Comparison of ENCODE assay signal across 11 cellular contexts in the genomic region with DNA sequence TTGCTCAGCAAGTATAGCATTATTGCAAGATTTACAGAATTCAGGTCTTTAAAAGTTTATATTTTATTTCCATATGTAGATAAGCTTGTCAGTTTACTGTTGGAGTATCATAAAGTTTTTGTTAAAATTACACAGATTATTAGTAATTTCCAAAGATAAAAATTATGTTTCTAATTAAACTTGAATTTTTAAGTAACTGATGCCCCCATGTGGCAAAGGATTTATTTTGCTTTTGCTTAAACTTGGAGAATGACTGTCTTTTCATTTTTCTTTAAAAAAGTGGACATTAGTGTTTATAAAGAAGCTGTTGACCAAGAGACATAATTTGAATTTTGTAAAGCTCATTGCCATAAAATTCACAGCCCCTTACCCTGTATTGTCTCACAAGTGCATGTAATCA. TPM values are rescaled to one million over a fixed set of nuclear protein-coding genes. Genes with fewer than 3 reads are reported as not detected.
A peak's percentile ranks its signal among the peaks of the same experiment; 100 is the strongest.
DNase-seq lines count a peak whose midpoint lies in the region; ATAC-seq and TF ChIP-seq lines count a peak whose summit lies in the region.
"Had no signal": no experiment of that assay in that cellular context is flagged by ENCODE, and none has a peak within 500 bp of the region (broad histone marks: within the 10 kb centered on the region; RNA-seq: fewer than 3 reads in every experiment).

No MANE protein-coding gene starts in this region.

- H3K4me3 Mint-ChIP-seq in HFFc6, result no peak overlapping the region
- H3K4me3 Mint-ChIP-seq: activated naive CD8-positive, alpha-beta T cell treated with anti-CD3 and anti-CD28 coated beads, Interleukin-2, amount 50 U/mL, for 24 hours had no signal

- no peak overlapping the region for H3K27ac Mint-ChIP-seq in HFFc6
- H3K27ac Mint-ChIP-seq: activated naive CD8-positive, alpha-beta T cell treated with anti-CD3 and anti-CD28 coated beads, Interleukin-2, amount 50 U/mL, for 24 hours had no signal

- peak; percentile 16 for DNase-seq in CD1c-positive myeloid dendritic cell (ENCODE audit: extremely low spot score)
- no peak for DNase-seq in HFFc6
- peak; percentile 39 for DNase-seq in astrocyte of the spinal cord (ENCODE audit: low read depth, low spot score)
- peak; percentile 33 to 44 for DNase-seq in lung microvascular endothelial cell (ENCODE audit: low read depth in 2 of 2)
- DNase-seq in aorta, result no peak
- no peak for DNase-seq in suprapubic skin (ENCODE audit: low spot score in 2 of 2)
- DNase-seq: activated naive CD8-positive, alpha-beta T cell treated with anti-CD3 and anti-CD28 coated beads, Interleukin-2, amount 50 U/mL, for 24 hours; NCI-H1930; stimulated activated CD4-positive, alpha-beta T cell treated with anti-CD3 and anti-CD28 coated beads, Interleukin-15, amount 100 ng/mL, for 24 hours had no signal

- H3K27me3 ChIP-seq in aorta (ENCODE audit: control insufficient read depth in 1 of 2, insufficient read depth in 2 of 2, low read length in 1 of 2), result no peaks in the 10 kb centered on the region
- H3K27me3 ChIP-seq in suprapubic skin, result no peaks in the 10 kb centered on the region

- H3K4me1 ChIP-seq in aorta (ENCODE audit: control insufficient read depth in 1 of 2, insufficient read depth in 2 of 2, low read length in 2 of 2), result no peaks in the 10 kb centered on the region
- H3K4me1 ChIP-seq in suprapubic skin, result no peaks in the 10 kb centered on the region

- H3K4me3 ChIP-seq in astrocyte of the spinal cord (ENCODE audit: low read depth, low read length) (no peak overlapping the region), aorta (ENCODE audit: low read length in 2 of 2) (no peak overlapping the region), suprapubic skin (no peak overlapping the region)

- peaks cover 5% of the 10 kb centered on the region; the same call in 1 of the 2 replicates for H3K36me3 Mint-ChIP-seq in HFFc6 (ENCODE audit: low read depth)

- TF ChIP-seq POLR2A in suprapubic skin (IDR thresholded peaks at IDR 0.05), result no peak

- peak; percentile 74 for TF ChIP-seq CTCF in HFFc6 (IDR thresholded peaks at IDR 0.05)
- TF ChIP-seq CTCF in astrocyte of the spinal cord (IDR thresholded peaks at IDR 0.05; ENCODE audit: low read depth, low read length), result peak; percentile 24
- no peak for TF ChIP-seq CTCF in suprapubic skin (IDR thresholded peaks at IDR 0.05)

- intact Hi-C loops in aorta (cut with DNase I), result loop anchor here in 1 of 2 donors (5.0 kb wide), 1 partner anchor 128 kb away; a partner anchor contains a TSS

- peaks cover 20% of the 10 kb centered on the region for H3K4me1 Mint-ChIP-seq in HFFc6 (ENCODE audit: low read depth)

- H3K36me3 ChIP-seq in aorta (ENCODE audit: control insufficient read depth in 1 of 2, insufficient read depth in 2 of 2, low read length in 1 of 2), result no peaks in the 10 kb centered on the region
- H3K36me3 ChIP-seq in suprapubic skin, result peaks cover 18% of the 10 kb centered on the region

- H3K9me3 ChIP-seq in aorta (ENCODE audit: control insufficient read depth, low read length), result no peaks in the 10 kb centered on the region
- no peaks in the 10 kb centered on the region for H3K9me3 ChIP-seq in suprapubic skin

- H3K27ac ChIP-seq in aorta (ENCODE audit: low read depth in 1 of 2, low read length in 2 of 2) (no peak overlapping the region), suprapubic skin (no peak overlapping the region)

- ATAC-seq in HG03354 (IDR thresholded peaks at IDR 0.05; ENCODE audit: poor library complexity, severe bottlenecking, unreplicated experiment) (no peak), aorta (ENCODE audit: low FRiP score) (no peak), HG02981 (IDR thresholded peaks at IDR 0.05; ENCODE audit: unreplicated experiment) (no peak)
- ATAC-seq: activated naive CD8-positive, alpha-beta T cell treated with anti-CD3 and anti-CD28 coated beads, Interleukin-2, amount 50 U/mL, for 24 hours had no signal

- no peak for TF ChIP-seq EP300 in suprapubic skin (IDR thresholded peaks at IDR 0.05)

- H3K9me3 Mint-ChIP-seq in HFFc6, result no peaks in the 10 kb centered on the region
- H3K9me3 Mint-ChIP-seq: activated naive CD8-positive, alpha-beta T cell treated with anti-CD3 and anti-CD28 coated beads, Interleukin-2, amount 50 U/mL, for 24 hours had no signal

- in situ Hi-C loops in astrocyte of the spinal cord (cut with HindIII; ENCODE audit: low sequenced_read_pairs), result no loop called here

- H3K27me3 Mint-ChIP-seq in HFFc6 (ENCODE audit: insufficient read depth), result no peaks in the 10 kb centered on the region
- H3K27me3 Mint-ChIP-seq: activated naive CD8-positive, alpha-beta T cell treated with anti-CD3 and anti-CD28 coated beads, Interleukin-2, amount 50 U/mL, for 24 hours had no signal

RNA-seq across cellular contexts. Expression of a gene that starts 45.8 kb away (rescaled TPM):
- 10 to 100 TPM; 23.7 to 33.8 (median 28.5) TPM for total RNA-seq in HFFc6 (2021; fragmentation: NEBNext Ultra II Directional; extraction: Animal tissue kit (Norgen Biotek cat#: 25700))
- 29.2 and 41.1 TPM in 2 replicates for total RNA-seq in lung microvascular endothelial cell
- 10 to 100 TPM; 70.0 to 77.6 TPM for total RNA-seq in aorta
- 10 to 100 TPM in 1 of 2 donors, 1 to 10 TPM in 1; 4.3 to 14.0 TPM for polyA plus RNA-seq in aorta
- 10 to 100 TPM; 22.3 to 61.4 (median 25.7) TPM for total RNA-seq in suprapubic skin

Comparison
In these comparisons a context has a peak if more than half of its experiments do, and no peak if none do; other contexts are left out.
1. DNase-seq: peak in CD1c-positive myeloid dendritic cell (single experiment), astrocyte of the spinal cord (single experiment) and lung microvascular endothelial cell (2 of 2); none in HFFc6 (single experiment), aorta (0 of 2) and suprapubic skin (0 of 2).
2. CTCF ChIP-seq: peak in HFFc6 (single experiment) and astrocyte of the spinal cord (single experiment); none in suprapubic skin (0 of 2).